ENCODE assay signal across 14 cellular contexts in the genomic region with DNA sequence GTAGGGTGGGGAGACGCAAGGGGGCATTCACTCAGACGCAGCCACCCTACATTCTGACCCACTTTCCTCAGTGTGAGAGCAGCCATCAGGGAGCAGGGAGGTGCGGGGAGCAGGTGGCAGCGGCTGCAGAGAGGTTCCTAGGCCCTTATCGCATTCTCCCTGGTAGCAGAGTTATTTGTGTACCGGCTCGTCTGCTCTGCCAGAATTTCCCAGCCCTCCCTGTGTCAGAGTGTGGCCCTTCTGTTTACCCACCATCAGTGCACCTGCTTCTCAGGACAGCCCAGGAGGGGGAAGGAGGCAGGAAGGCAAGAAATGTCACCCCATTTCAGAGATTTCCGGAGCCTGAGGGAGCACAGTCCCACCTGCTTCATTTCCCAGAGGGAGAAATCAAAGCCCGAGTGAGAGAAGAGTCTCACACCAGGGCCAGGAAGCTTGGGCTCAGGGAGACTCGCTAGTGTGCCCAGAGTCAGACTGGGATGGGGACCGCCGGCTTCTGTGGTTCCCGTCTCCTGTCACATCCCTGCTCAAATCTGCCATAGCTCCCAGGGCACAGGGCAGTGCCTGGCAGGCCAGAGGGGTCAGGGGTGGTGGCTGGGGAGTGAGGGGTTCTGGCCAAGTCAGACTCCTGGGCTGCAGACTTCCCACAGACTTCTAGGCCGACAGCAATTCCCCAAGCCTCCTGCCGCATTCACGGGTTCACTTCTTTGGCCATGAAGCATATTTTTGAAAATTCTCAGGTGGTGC. TPM values are rescaled to one million over a fixed set of nuclear protein-coding genes. Genes with fewer than 3 reads are reported as not detected.
DNase-seq lines count a peak whose midpoint lies in the region; ATAC-seq and TF ChIP-seq lines count a peak whose summit lies in the region.
"Had no signal": no experiment of that assay in that cellular context is flagged by ENCODE, and none has a peak within 500 bp of the region (broad histone marks: within the 10 kb centered on the region; RNA-seq: fewer than 3 reads in every experiment).

No MANE protein-coding gene starts in this region.

- no peaks in the 10 kb centered on the region for H3K36me3 ChIP-seq in left ventricle myocardium inferior
- H3K36me3 ChIP-seq in gastrocnemius medialis = no peaks in the 10 kb centered on the region

- in situ Hi-C loops in G401 (cut with HindIII; ENCODE audit: low sequenced_read_pairs) (no loop called here), gastrocnemius medialis (cut with MboI; ENCODE audit: low sequenced_read_pairs in 4 of 4) (no loop called here)

- TF ChIP-seq POLR2A in gastrocnemius medialis (IDR thresholded peaks at IDR 0.05) = no peak

- DNase-seq in G401 (ENCODE audit: low spot score) (peak; percentile 93), NCI-H69 (lab: John Stamatoyannopoulos, UW) (peak; percentile 76), left ventricle myocardium inferior (peak; percentile 39), gastrocnemius medialis (no peak), LoVo (ENCODE audit: low spot score) (no peak), CD1c-positive myeloid dendritic cell (ENCODE audit: extremely low spot score) (no peak), activated T-cell treated with anti-CD3 and anti-CD28 coated beads for 4 hours (no peak), AG20443 (ENCODE audit: low spot score) (no peak)
- DNase-seq: activated CD4-positive, alpha-beta T cell treated with anti-CD3 and anti-CD28 coated beads, Interleukin-2, amount 10 ng/mL, durations not matched to agents 24 days and 14 days; activated naive CD4-positive, alpha-beta T cell treated with anti-CD3 and anti-CD28 coated beads for 36 hours; NCI-H2081 treated with DMSO at 0.1 percent for 48 hours had no signal

- H3K9me3 ChIP-seq in left ventricle myocardium inferior (replicated peaks) (no peaks in the 10 kb centered on the region), gastrocnemius medialis (no peaks in the 10 kb centered on the region)
- H3K9me3 ChIP-seq: Caco-2, SK-N-SH had no signal

- TF ChIP-seq CTCF in left ventricle myocardium inferior (IDR thresholded peaks at IDR 0.05; ENCODE audit: borderline replicate concordance) (no peak), gastrocnemius medialis (IDR thresholded peaks at IDR 0.05 in 4 of 5, conservative IDR thresholded peaks at IDR 0.05 in 1 of 5) (no peak)

- H3K4me3 ChIP-seq in left ventricle myocardium inferior = peak overlapping the region; percentile 5
- no peak overlapping the region for H3K4me3 ChIP-seq in gastrocnemius medialis

- intact Hi-C loops in left ventricle myocardium inferior (cut with micrococcal nuclease) = no loop called here
- intact Hi-C loops in gastrocnemius medialis (cut with DNase I; ENCODE audit: low total_unique reads) = no loop called here

- no peaks in the 10 kb centered on the region for H3K27me3 ChIP-seq in left ventricle myocardium inferior (ENCODE audit: low read depth)
- no peaks in the 10 kb centered on the region for H3K27me3 ChIP-seq in gastrocnemius medialis

- H3K27ac ChIP-seq in left ventricle myocardium inferior (replicated peaks) = peak overlapping the region; percentile 76
- peak overlapping the region; percentile 44 to 60 (median 48) for H3K27ac ChIP-seq in gastrocnemius medialis

- peaks cover 53% of the 10 kb centered on the region for H3K4me1 ChIP-seq in left ventricle myocardium inferior
- H3K4me1 ChIP-seq in gastrocnemius medialis = peaks cover 4 to 7% of the 10 kb centered on the region in 2 donors

- ATAC-seq in gastrocnemius medialis = no peak
- ATAC-seq: natural killer cell treated with Interleukin-12 subunit alpha and Interleukin-12 subunit beta and Interleukin-15 and Interleukin-18, amount 100 ng/mL, for 72 hours had no signal

RNA-seq across cellular contexts. Expression of gene ARRB1, which starts 49.7 kb away (rescaled TPM):
- 39.0 and 44.6 TPM in 2 replicates for total RNA-seq in G401 (2014; rRNA removed; shearing (Covaris generic))
- total RNA-seq in left ventricle myocardium inferior (25.9 TPM), gastrocnemius medialis (10 to 100 TPM in 1 of 4 donors, 1 to 10 TPM in 3; 4.3 to 11.8 (median 5.4) TPM)

Comparison
In these comparisons a context has a peak if more than half of its experiments do, and no peak if none do; other contexts are left out.
1. DNase-seq: peak in G401 (single experiment), NCI-H69 (single experiment) and left ventricle myocardium inferior (single experiment); none in gastrocnemius medialis (0 of 2), LoVo (single experiment), CD1c-positive myeloid dendritic cell (single experiment), activated T-cell treated with anti-CD3 and anti-CD28 coated beads for 4 hours (single experiment) and AG20443 (single experiment).